In the genomic region with DNA sequence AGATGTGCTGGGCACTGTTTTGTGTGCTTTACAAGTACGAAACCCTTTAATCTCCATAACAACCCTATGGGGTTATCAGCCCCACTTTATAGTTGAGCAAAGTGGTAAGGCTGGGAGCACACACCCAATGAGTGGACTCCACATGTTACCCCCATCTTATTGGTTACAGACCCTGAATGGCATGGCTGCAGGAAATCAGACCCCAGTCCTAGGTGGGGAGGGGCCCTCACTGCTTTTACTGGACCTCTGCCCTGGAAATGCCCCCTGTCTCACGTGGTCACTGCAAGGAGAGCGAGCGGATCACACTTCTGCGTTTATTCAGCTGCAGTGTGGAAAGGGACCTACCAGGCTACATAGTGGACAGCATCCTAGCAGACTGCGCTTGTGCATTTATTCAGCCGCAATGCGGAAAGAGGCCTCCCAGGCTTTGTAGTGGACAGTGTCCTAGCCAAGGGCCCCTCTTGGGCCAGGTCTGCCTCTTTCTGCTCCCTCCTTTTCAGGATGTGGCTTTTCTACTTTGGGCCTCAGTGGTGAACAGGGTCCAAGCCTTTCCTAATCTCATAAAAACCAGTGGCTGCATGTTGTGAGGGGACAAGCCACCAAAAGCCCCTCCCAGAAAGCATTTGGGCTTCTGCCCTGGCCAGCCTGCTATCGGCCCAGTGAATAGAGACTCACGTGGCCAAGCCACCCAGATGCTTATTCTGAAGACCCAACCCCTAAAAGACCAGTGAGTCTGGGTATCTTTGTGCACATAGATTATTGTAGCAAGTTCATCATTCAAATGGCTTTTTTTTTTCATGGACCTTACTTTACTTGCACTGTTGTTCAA, we compare ENCODE assay signal across 28 cellular contexts.
"Had no signal": no experiment of that assay in that cellular context is flagged by ENCODE, and none has a peak within 500 bp of the region (broad histone marks: within the 10 kb centered on the region; RNA-seq: fewer than 3 reads in every experiment).

No MANE protein-coding gene starts in this region.

- H3K27me3 Mint-ChIP-seq: stimulated activated naive CD8-positive, alpha-beta T cell treated with anti-CD3 and anti-CD28 coated beads, Interleukin-15, Interleukin-2, amounts not matched to agents 100 ng/mL and 50 ng/mL, for 24 hours; type B pancreatic cell had no signal

- H3K4me2 ChIP-seq: hepatocyte had no signal

- H3K4me3 ChIP-seq: heart right ventricle, hepatocyte, left lung, lower lobe of right lung, ovary, skin epidermis, spleen, suprapubic skin, thoracic aorta, tibial artery, uterus had no signal

- H2AFZ ChIP-seq: hepatocyte had no signal

- H3K27ac ChIP-seq: heart right ventricle, hepatocyte, left lung, lower lobe of right lung, neutrophil, ovary, skin epidermis, spleen, suprapubic skin, thoracic aorta, tibial artery, uterus had no signal

- H3K36me3 Mint-ChIP-seq: naive thymus-derived CD8-positive, alpha-beta T cell; stimulated activated naive B cell treated with anti-CD40 and anti-IgM and Interleukin-4, amounts not matched to agents 10 μg/mL and 1 μg/mL and 100 μg/mL, for 72 hours; type B pancreatic cell had no signal

- H3K79me2 ChIP-seq: hepatocyte had no signal

- H3K36me3 ChIP-seq: heart right ventricle, left lung, lower lobe of right lung, neutrophil, ovary, spleen, suprapubic skin, thoracic aorta, tibial artery, uterus had no signal

- H3K9me3 ChIP-seq: heart right ventricle, left lung, lower lobe of right lung, neutrophil, spleen, suprapubic skin, thoracic aorta, tibial artery, uterus had no signal

- H3K9me3 Mint-ChIP-seq: naive thymus-derived CD8-positive, alpha-beta T cell; nephron; neural crest cell; stimulated activated naive CD8-positive, alpha-beta T cell treated with anti-CD3 and anti-CD28 coated beads, Interleukin-15, Interleukin-2, amounts not matched to agents 100 ng/mL and 50 ng/mL, for 24 hours; type B pancreatic cell had no signal

- H3K4me3 Mint-ChIP-seq: naive thymus-derived CD8-positive, alpha-beta T cell; nephron; neural crest cell; stimulated activated naive B cell treated with anti-CD40 and anti-IgM and Interleukin-4, amounts not matched to agents 10 μg/mL and 1 μg/mL and 100 μg/mL, for 72 hours; stimulated activated naive CD8-positive, alpha-beta T cell treated with anti-CD3 and anti-CD28 coated beads, Interleukin-15, Interleukin-2, amounts not matched to agents 100 ng/mL and 50 ng/mL, for 24 hours; type B pancreatic cell had no signal

- DNase-seq: heart right ventricle; kidney glomerular epithelial cell; left cardiac atrium; left lung; lower lobe of right lung; mammary epithelial cell; mesenchymal stem cell; naive thymus-derived CD8-positive, alpha-beta T cell; occipital lobe; ovary; right cardiac atrium; spleen; stimulated activated CD4-positive, alpha-beta T cell treated with anti-CD3 and anti-CD28 coated beads, Interleukin-1b, Interleukin-23, amount 100 ng/mL, for 48 hours; stimulated activated CD4-positive, alpha-beta T cell treated with anti-CD3 and anti-CD28 coated beads, Interleukin-4, amount 100 ng/mL, for 1 hour; stimulated activated naive B cell treated with anti-CD40 and anti-IgM and Interleukin-4, amounts not matched to agents 10 μg/mL and 1 μg/mL and 100 μg/mL, for 72 hours; uterus had no signal

- H3K4me1 Mint-ChIP-seq: naive thymus-derived CD8-positive, alpha-beta T cell; nephron; neural crest cell; stimulated activated naive B cell treated with anti-CD40 and anti-IgM and Interleukin-4, amounts not matched to agents 10 μg/mL and 1 μg/mL and 100 μg/mL, for 72 hours had no signal

- H3K27ac Mint-ChIP-seq: naive thymus-derived CD8-positive, alpha-beta T cell; nephron; progenitor cell of endocrine pancreas; stimulated activated naive B cell treated with anti-CD40 and anti-IgM and Interleukin-4, amounts not matched to agents 10 μg/mL and 1 μg/mL and 100 μg/mL, for 72 hours; stimulated activated naive CD8-positive, alpha-beta T cell treated with anti-CD3 and anti-CD28 coated beads, Interleukin-15, Interleukin-2, amounts not matched to agents 100 ng/mL and 50 ng/mL, for 24 hours; type B pancreatic cell had no signal

- H3K27me3 ChIP-seq: hepatocyte, left lung, neutrophil, ovary, spleen, suprapubic skin, tibial artery, uterus had no signal

- ATAC-seq: heart right ventricle; left cardiac atrium; left lung; lower lobe of right lung; naive thymus-derived CD8-positive, alpha-beta T cell; right cardiac atrium; sciatic nerve; stimulated activated naive B cell treated with anti-CD40 and anti-IgM and Interleukin-4, amounts not matched to agents 10 μg/mL and 1 μg/mL and 100 μg/mL, for 72 hours had no signal

- H3K4me1 ChIP-seq: heart right ventricle, left lung, lower lobe of right lung, spleen, suprapubic skin, tibial artery, uterus had no signal
